33 cellular contexts compared by ENCODE assay signal in the genomic region with DNA sequence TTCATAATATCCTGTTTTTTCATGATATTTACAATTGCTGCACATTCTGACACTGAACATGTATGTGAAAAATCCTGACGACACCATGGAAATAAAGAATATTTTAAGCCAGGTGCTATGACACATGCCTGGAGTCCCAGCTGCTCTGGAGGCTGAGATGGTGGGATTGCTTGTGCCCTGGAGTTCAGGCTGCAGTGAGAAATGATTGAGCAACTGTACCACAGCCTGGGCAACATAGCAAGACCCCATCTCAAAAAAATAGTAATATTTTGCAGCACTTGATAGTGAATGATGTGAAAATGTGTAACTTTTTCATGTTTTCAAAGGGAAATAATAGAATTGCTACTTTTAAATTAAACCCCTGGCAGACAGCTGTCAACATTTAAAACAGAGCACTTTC.
"Had no signal": no experiment of that assay in that cellular context is flagged by ENCODE, and none has a peak within 500 bp of the region (broad histone marks: within the 10 kb centered on the region; RNA-seq: fewer than 3 reads in every experiment).

No MANE protein-coding gene starts in this region.

- H3K27me3 ChIP-seq: adrenal gland, body of pancreas, brain microvascular endothelial cell, breast epithelium had no signal

- H3K9me3 ChIP-seq: adrenal gland, body of pancreas, breast epithelium had no signal

- H3K27ac ChIP-seq: adrenal gland, body of pancreas, brain microvascular endothelial cell, breast epithelium, VCaP had no signal

- ATAC-seq: activated CD4-positive, alpha-beta T cell treated with anti-CD3 and anti-CD28 coated beads for 36 hours; activated CD4-positive, CD25-positive, alpha-beta regulatory T cell treated with anti-CD3 and anti-CD28 coated beads, Interleukin-2, amount 50 U/mL, for 24 hours; activated CD8-positive, alpha-beta memory T cell treated with anti-CD3 and anti-CD28 coated beads, Interleukin-2, amount 10 ng/mL, durations not matched to agents 7 days and 5 days; activated CD8-positive, alpha-beta T cell treated with anti-CD3 and anti-CD28 coated beads, Interleukin-2, amount 10 ng/mL, durations not matched to agents 7 days and 5 days; activated naive CD4-positive, alpha-beta T cell treated with anti-CD3 and anti-CD28 coated beads, Interleukin-2, amount 50 U/mL, for 72 hours; body of pancreas had no signal

- FAIRE-seq: astrocyte, TTC549 had no signal

- H3K4me3 ChIP-seq: adrenal gland, body of pancreas, breast epithelium had no signal

- H3K4me1 ChIP-seq: adrenal gland, body of pancreas, breast epithelium had no signal

- H3K36me3 ChIP-seq: adrenal gland, brain microvascular endothelial cell, breast epithelium had no signal

- DNase-seq: activated CD4-positive, alpha-beta memory T cell treated with anti-CD3 and anti-CD28 coated beads, Interleukin-2, amount 10 ng/mL, durations not matched to agents 7 days and 5 days; activated CD4-positive, alpha-beta T cell treated with anti-CD3 and anti-CD28 coated beads for 1 hour; activated CD4-positive, alpha-beta T cell treated with anti-CD3 and anti-CD28 coated beads for 36 hours; activated CD4-positive, alpha-beta T cell treated with anti-CD3 and anti-CD28 coated beads for 48 hours; activated CD4-positive, alpha-beta T cell treated with anti-CD3 and anti-CD28 coated beads, Interleukin-2, amount 10 ng/mL, durations not matched to agents 7 days and 5 days; activated CD4-positive, alpha-beta T cell treated with anti-CD3 and anti-CD28 coated beads, Interleukin-2, amount 50 U/mL, for 48 hours; activated CD4-positive, CD25-positive, alpha-beta regulatory T cell; activated CD8-positive, alpha-beta memory T cell treated with anti-CD3 and anti-CD28 coated beads for 24 hours; activated CD8-positive, alpha-beta memory T cell treated with anti-CD3 and anti-CD28 coated beads, Interleukin-2, amount 10 ng/mL, durations not matched to agents 7 days and 5 days; activated CD8-positive, alpha-beta memory T cell treated with anti-CD3 and anti-CD28 coated beads, Interleukin-2, amount 50 U/mL, for 48 hours; activated CD8-positive, alpha-beta T cell treated with anti-CD3 and anti-CD28 coated beads, Interleukin-2, amount 10 ng/mL, durations not matched to agents 7 days and 5 days; activated effector memory CD4-positive, alpha-beta T cell treated with Interleukin-2 at 50 U/mL for 16 hours; activated gamma-delta T cell; activated naive CD4-positive, alpha-beta T cell treated with anti-CD3 and anti-CD28 coated beads for 36 hours; activated naive CD4-positive, alpha-beta T cell treated with anti-CD3 and anti-CD28 coated beads, Interleukin-2, amount 50 U/mL, for 16 hours; activated naive CD8-positive, alpha-beta T cell treated with anti-CD3 and anti-CD28 coated beads for 36 hours; activated T-cell treated with anti-CD3 and anti-CD28 coated beads, Interleukin-2, amount 50 U/mL, for 24 hours; activated T-cell treated with anti-CD3 and anti-CD28 coated beads, Interleukin-2, amount 50 U/mL, for 48 hours; adrenal gland; amniotic stem cell; aorta; body of pancreas; brain microvascular endothelial cell; central memory CD4-positive, alpha-beta T cell; T-helper 1 cell; T-helper 2 cell; T-helper 9 cell had no signal
